8 cellular contexts compared by ENCODE assay signal in genomic region chr19:12939292-12939606, GRCh38. TPM values are rescaled to one million over a fixed set of nuclear protein-coding genes. Genes with fewer than 3 reads are reported as not detected.
DNase-seq lines count a peak whose midpoint lies in the region; ATAC-seq, FAIRE-seq and TF ChIP-seq lines count a peak whose summit lies in the region.

No MANE protein-coding gene starts in this region.

- H3K4me1 Mint-ChIP-seq in endodermal cell, result peaks cover 31% of the 10 kb centered on the region
- peaks cover 48 to 71% (median 60%) of the 10 kb centered on the region in 3 donors for H3K4me1 Mint-ChIP-seq in naive B cell

- H3K36me3 Mint-ChIP-seq in endodermal cell (ENCODE audit: low read depth), result peaks cover 59% of the 10 kb centered on the region
- peaks cover 16 to 17% of the 10 kb centered on the region in 2 donors for H3K36me3 Mint-ChIP-seq in naive B cell

- H3K9me3 Mint-ChIP-seq in endodermal cell, result no peaks in the 10 kb centered on the region
- H3K9me3 Mint-ChIP-seq in naive B cell, result no peaks in the 10 kb centered on the region

- intact Hi-C loops in aorta (cut with DNase I), result no loop called here

- H3K4me3 ChIP-seq in WERI-Rb-1 (ENCODE audit: low read depth, low read length) (peak overlapping the region; percentile 92), endodermal cell (ENCODE audit: low read length) (peak overlapping the region; percentile 99), aorta (ENCODE audit: low read length in 2 of 2) (peak overlapping the region; percentile 19 to 88)

- ATAC-seq in naive B cell (ENCODE audit: low read depth in 2 of 2), result peak in 1 of 2 donors; percentile 1
- no peak for ATAC-seq in aorta (ENCODE audit: low FRiP score)

- H3K4me3 Mint-ChIP-seq in endodermal cell, result peak overlapping the region; percentile 100
- peak overlapping the region; percentile 90 to 99 (median 98) for H3K4me3 Mint-ChIP-seq in naive B cell

- H3K4me1 ChIP-seq in endodermal cell (ENCODE audit: control insufficient read depth, insufficient read depth, low read length) (peaks cover 12% of the 10 kb centered on the region), aorta (ENCODE audit: control insufficient read depth in 1 of 2, insufficient read depth in 2 of 2, low read length in 2 of 2) (no peaks in the 10 kb centered on the region)

- peak; percentile 14 for FAIRE-seq in GM19239 (lab: Jason Lieb, UNC)

- H3K27ac ChIP-seq in WERI-Rb-1 (peak overlapping the region; percentile 98), endodermal cell (ENCODE audit: low read depth, low read length) (no peak overlapping the region), aorta (ENCODE audit: low read depth in 1 of 2, low read length in 2 of 2) (peak overlapping the region in 1 of 2 donors; percentile 35)

- peaks cover 56% of the 10 kb centered on the region for H3K36me3 ChIP-seq in WERI-Rb-1
- H3K36me3 ChIP-seq in endodermal cell (ENCODE audit: control insufficient read depth, insufficient read depth, low read length), result peaks cover 53% of the 10 kb centered on the region
- H3K36me3 ChIP-seq in aorta (ENCODE audit: control insufficient read depth in 1 of 2, insufficient read depth in 2 of 2, low read length in 1 of 2), result peaks cover 8% of the 10 kb centered on the region in 2 donors

- no peaks in the 10 kb centered on the region for H3K27me3 Mint-ChIP-seq in endodermal cell (ENCODE audit: insufficient read depth)
- H3K27me3 Mint-ChIP-seq in naive B cell, result no peaks in the 10 kb centered on the region

- no peak for DNase-seq in GM19239 (ENCODE audit: insufficient read length, low spot score)
- DNase-seq in WERI-Rb-1, result no peak
- no peak for DNase-seq in endodermal cell
- peak; percentile 61 for DNase-seq in naive B cell
- no peak for DNase-seq in aorta
- no peak for DNase-seq in COR-L47 (lab: John Stamatoyannopoulos, UW)
- DNase-seq in NCI-H2171 treated with DMSO at 0.1 percent for 48 hours (lab: John Stamatoyannopoulos, UW), result no peak
- no peak for DNase-seq in globus pallidus (ENCODE audit: low spot score)

- 9 to 11% methylated on average over 12 to 15 of the region's 15 CpGs for WGBS in endodermal cell (ENCODE audit: insufficient coverage in 1 of 2, insufficient read length in 1 of 2), 2 experiments
- WGBS in aorta, 2 donors, result 0% methylated on average over 15 of the region's 15 CpGs

- H3K27ac Mint-ChIP-seq in endodermal cell (peak overlapping the region; percentile 97), naive B cell (peak overlapping the region; percentile 97 to 99 (median 98))

- no peaks in the 10 kb centered on the region for H3K27me3 ChIP-seq in WERI-Rb-1 (ENCODE audit: insufficient read depth, low read depth, severe bottlenecking)
- H3K27me3 ChIP-seq in endodermal cell (ENCODE audit: control insufficient read depth, insufficient read depth, low read length, poor library complexity, severe bottlenecking), result no peaks in the 10 kb centered on the region
- H3K27me3 ChIP-seq in aorta (ENCODE audit: control insufficient read depth in 1 of 2, insufficient read depth in 2 of 2, low read length in 1 of 2), result no peaks in the 10 kb centered on the region

- TF ChIP-seq CTCF in WERI-Rb-1 (IDR thresholded peaks at IDR 0.05; ENCODE audit: low read depth, low read length) (no peak), endodermal cell (conservative IDR thresholded peaks at IDR 0.05) (no peak)

- H3K9ac ChIP-seq in endodermal cell (ENCODE audit: extremely low read depth, low read length, poor library complexity, severe bottlenecking), result peak overlapping the region; percentile 99

- no peaks in the 10 kb centered on the region for H3K9me3 ChIP-seq in WERI-Rb-1 (ENCODE audit: severe bottlenecking)
- H3K9me3 ChIP-seq in endodermal cell (ENCODE audit: control insufficient read depth, low read length), result no peaks in the 10 kb centered on the region
- H3K9me3 ChIP-seq in aorta (ENCODE audit: control insufficient read depth, low read length), result no peaks in the 10 kb centered on the region

RNA-seq across cellular contexts. Expression of gene CALR, which starts 0.8 kb away (rescaled TPM):
- total RNA-seq in endodermal cell (1,000 to 10,000 TPM in 1 of 2 donors, 100 to 1,000 TPM in 1; 873 to 1,303 TPM), aorta (100 to 1,000 TPM; 649 to 778 TPM)
- polyA plus RNA-seq in endodermal cell (2013, experiment 1 of 2), result 723 TPM
- 735 TPM for polyA plus RNA-seq in endodermal cell (2013, experiment 2 of 2)
- polyA plus RNA-seq in naive B cell (ENCODE audit: low read depth in 6 of 6) (100 to 1,000 TPM in 5 of 6 donors, 10 to 100 TPM in 1; 97.4 to 189 (median 155) TPM), aorta (100 to 1,000 TPM; 232 to 296 TPM)

RNA-seq across cellular contexts. Expression of gene FARSA, which starts 5.7 kb away (rescaled TPM):
- 10 to 100 TPM; 65.1 to 70.8 TPM for total RNA-seq in endodermal cell
- 43.7 TPM for polyA plus RNA-seq in endodermal cell (2013, experiment 1 of 2)
- polyA plus RNA-seq in endodermal cell (2013, experiment 2 of 2), result 40.0 TPM
- 10 to 100 TPM; 33.8 to 63.0 (median 44.0) TPM for polyA plus RNA-seq in naive B cell (ENCODE audit: low read depth in 6 of 6)
- total RNA-seq in aorta, result 10 to 100 TPM; 27.2 to 31.4 TPM
- 10 to 100 TPM; 19.7 to 23.2 TPM for polyA plus RNA-seq in aorta

RNA-seq across cellular contexts. Expression of gene RAD23A, which starts 6.4 kb away (rescaled TPM):
- total RNA-seq in endodermal cell (100 to 1,000 TPM in 1 of 2 donors, 10 to 100 TPM in 1; 75.5 to 117 TPM), aorta (100 to 1,000 TPM in 1 of 2 donors, 10 to 100 TPM in 1; 80.7 to 106 TPM)
- 91.9 TPM for polyA plus RNA-seq in endodermal cell (2013, experiment 1 of 2)
- polyA plus RNA-seq in endodermal cell (2013, experiment 2 of 2), result 87.3 TPM
- polyA plus RNA-seq in naive B cell (ENCODE audit: low read depth in 6 of 6) (100 to 1,000 TPM in 3 of 6 donors, 10 to 100 TPM in 3; 82.9 to 119 (median 99.3) TPM), aorta (100 to 1,000 TPM in 1 of 2 donors, 10 to 100 TPM in 1; 72.4 to 154 TPM)

RNA-seq across cellular contexts. Expression of gene GADD45GIP1, which starts 17.8 kb away (rescaled TPM):
- total RNA-seq in endodermal cell (10 to 100 TPM; 31.0 to 34.9 TPM), aorta (10 to 100 TPM; 15.3 to 15.7 TPM)
- 37.5 TPM for polyA plus RNA-seq in endodermal cell (2013, experiment 1 of 2)
- 41.7 TPM for polyA plus RNA-seq in endodermal cell (2013, experiment 2 of 2)
- polyA plus RNA-seq in naive B cell (ENCODE audit: low read depth in 6 of 6) (10 to 100 TPM; 49.4 to 65.9 (median 52.7) TPM), aorta (10 to 100 TPM; 30.9 to 40.6 TPM)

RNA-seq across cellular contexts. Expression of gene SYCE2, which starts 20.2 kb away (rescaled TPM):
- total RNA-seq in endodermal cell, result 1 to 10 TPM; 2.4 to 3.9 TPM
- polyA plus RNA-seq in endodermal cell (2013, experiment 1 of 2), result 3.6 TPM
- 4.3 TPM for polyA plus RNA-seq in endodermal cell (2013, experiment 2 of 2)
- under 1 TPM in 1 of 6 donors, not detected in 5; 0.21 TPM for polyA plus RNA-seq in naive B cell (ENCODE audit: low read depth in 6 of 6)
- total RNA-seq in aorta, result under 1 TPM; 0.42 to 0.51 TPM
- under 1 TPM in 1 of 2 donors, not detected in 1; 0.15 TPM for polyA plus RNA-seq in aorta
